In the genomic region with DNA sequence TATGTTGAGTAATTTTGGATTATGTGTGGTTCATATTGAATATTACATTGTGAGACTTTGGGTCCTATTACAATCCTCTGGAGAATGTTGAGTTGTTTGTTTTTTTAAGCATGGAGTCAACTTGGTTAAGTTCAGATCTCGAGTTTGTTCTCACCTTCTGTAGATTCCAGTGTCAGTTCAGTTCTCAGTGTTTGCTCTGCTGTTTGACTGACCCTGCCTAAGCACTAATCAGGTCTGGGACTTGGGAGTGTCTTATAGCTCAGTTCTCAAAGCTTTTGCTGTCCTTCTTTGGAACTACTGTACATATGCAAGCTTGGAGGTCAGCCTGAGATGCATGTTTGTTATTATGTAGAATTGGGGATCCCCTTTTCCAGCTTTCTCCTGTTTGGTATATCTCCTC, we compare ENCODE assay signal across 11 cellular contexts.
A peak's percentile ranks its signal among the peaks of the same experiment; 100 is the strongest.
DNase-seq lines count a peak whose midpoint lies in the region; ATAC-seq and TF ChIP-seq lines count a peak whose summit lies in the region.
"Had no signal": no experiment of that assay in that cellular context is flagged by ENCODE, and none has a peak within 500 bp of the region (broad histone marks: within the 10 kb centered on the region; RNA-seq: fewer than 3 reads in every experiment).

No MANE protein-coding gene starts in this region.

- H3K4me3 ChIP-seq in cardiac muscle cell, result no peak overlapping the region
- no peak overlapping the region for H3K4me3 ChIP-seq in endodermal cell (ENCODE audit: low read length)
- H3K4me3 ChIP-seq in naive thymus-derived CD4-positive, alpha-beta T cell (ENCODE audit: low read length), result no peak overlapping the region
- no peak overlapping the region for H3K4me3 ChIP-seq in urinary bladder (ENCODE audit: low read depth, low read length)
- no peak overlapping the region for H3K4me3 ChIP-seq in WERI-Rb-1 (ENCODE audit: low read depth, low read length)

- 73 to 89% methylated on average over 1 of the region's 1 CpG for WGBS in endodermal cell (ENCODE audit: insufficient coverage in 1 of 2, insufficient read length in 1 of 2), 2 experiments
- WGBS in urinary bladder, result 43% methylated on average over 1 of the region's 1 CpG

- H3K4me1 ChIP-seq in cardiac muscle cell (ENCODE audit: low read depth), result peaks cover 28% of the 10 kb centered on the region
- H3K4me1 ChIP-seq in endodermal cell (ENCODE audit: control insufficient read depth, insufficient read depth, low read length), result peaks cover 9% of the 10 kb centered on the region
- peaks cover 0 to 11% of the 10 kb centered on the region in 2 donors for H3K4me1 ChIP-seq in naive thymus-derived CD4-positive, alpha-beta T cell (ENCODE audit: control insufficient read depth in 2 of 2, insufficient read depth in 2 of 2, low read length in 2 of 2)
- peaks cover 3% of the 10 kb centered on the region for H3K4me1 ChIP-seq in urinary bladder (ENCODE audit: insufficient read depth)

- H3K27me3 ChIP-seq in cardiac muscle cell, result no peaks in the 10 kb centered on the region
- H3K27me3 ChIP-seq in endodermal cell (ENCODE audit: control insufficient read depth, insufficient read depth, low read length, poor library complexity, severe bottlenecking), result no peaks in the 10 kb centered on the region
- no peaks in the 10 kb centered on the region for H3K27me3 ChIP-seq in naive thymus-derived CD4-positive, alpha-beta T cell (ENCODE audit: control insufficient read depth in 2 of 2, insufficient read depth in 2 of 2, low read length in 2 of 2)
- H3K27me3 ChIP-seq in WERI-Rb-1 (ENCODE audit: insufficient read depth, low read depth, severe bottlenecking), result no peaks in the 10 kb centered on the region

- peak overlapping the region; percentile 89 for H3K27ac ChIP-seq in cardiac muscle cell
- no peak overlapping the region for H3K27ac ChIP-seq in endodermal cell (ENCODE audit: low read depth, low read length)
- no peak overlapping the region for H3K27ac ChIP-seq in naive thymus-derived CD4-positive, alpha-beta T cell (ENCODE audit: low read depth, low read length)
- H3K27ac ChIP-seq in urinary bladder (ENCODE audit: low read depth), result peak overlapping the region; percentile 66
- no peak overlapping the region for H3K27ac ChIP-seq in WERI-Rb-1
- H3K27ac ChIP-seq: HL-60 had no signal

- H3K4me3 Mint-ChIP-seq in endodermal cell, result no peak overlapping the region
- peak overlapping the region in 3 of 10 donors; percentile 5 to 43 (median 30) for H3K4me3 Mint-ChIP-seq in naive thymus-derived CD4-positive, alpha-beta T cell

- H3K9me3 ChIP-seq in cardiac muscle cell (ENCODE audit: low read depth), result no peaks in the 10 kb centered on the region
- H3K9me3 ChIP-seq in endodermal cell (ENCODE audit: control insufficient read depth, low read length), result no peaks in the 10 kb centered on the region
- H3K9me3 ChIP-seq in naive thymus-derived CD4-positive, alpha-beta T cell (ENCODE audit: control insufficient read depth in 2 of 3, low read length in 3 of 3), result no peaks in the 10 kb centered on the region
- no peaks in the 10 kb centered on the region for H3K9me3 ChIP-seq in WERI-Rb-1 (ENCODE audit: severe bottlenecking)

- H3K9me3 Mint-ChIP-seq in endodermal cell, result no peaks in the 10 kb centered on the region
- H3K9me3 Mint-ChIP-seq in naive thymus-derived CD4-positive, alpha-beta T cell, result no peaks in the 10 kb centered on the region

- H3K36me3 Mint-ChIP-seq in endodermal cell (ENCODE audit: low read depth), result peaks cover 3% of the 10 kb centered on the region
- peaks cover 0 to 8% (median 0%) of the 10 kb centered on the region in 5 donors for H3K36me3 Mint-ChIP-seq in naive thymus-derived CD4-positive, alpha-beta T cell

- POLR2A ChIA-PET in naive thymus-derived CD4-positive, alpha-beta T cell (lab: Charles Lee), result no interaction called here

- peak overlapping the region; percentile 74 for H3K27ac Mint-ChIP-seq in endodermal cell
- H3K27ac Mint-ChIP-seq in naive thymus-derived CD4-positive, alpha-beta T cell, result peak overlapping the region in 6 of 9 donors; percentile 11 to 63 (median 35)

- CTCF ChIA-PET in naive thymus-derived CD4-positive, alpha-beta T cell (lab: Charles Lee), result interaction anchor here (0.8 to 1.2 kb wide), 2 partner anchors 11 to 773 kb away, joined by 4 to 5 read pairs; no protein-coding TSS in a partner anchor

- DNase-seq in cardiac muscle cell (ENCODE audit: low read depth in 1 of 2, low spot score in 1 of 2), result peak in 1 of 2 donors; percentile 25
- no peak for DNase-seq in Right ventricle myocardium superior
- no peak for DNase-seq in endodermal cell
- DNase-seq in naive thymus-derived CD4-positive, alpha-beta T cell, result no peak
- no peak for DNase-seq in WERI-Rb-1
- DNase-seq: NCI-H2107 had no signal

- intact Hi-C loops in Right ventricle myocardium superior (cut with DNase I), result no loop called here
- intact Hi-C loops in naive thymus-derived CD4-positive, alpha-beta T cell (cut with micrococcal nuclease), result no loop called here

- H3K36me3 ChIP-seq in cardiac muscle cell (no peaks in the 10 kb centered on the region), endodermal cell (ENCODE audit: control insufficient read depth, insufficient read depth, low read length) (no peaks in the 10 kb centered on the region), urinary bladder (ENCODE audit: insufficient read depth) (no peaks in the 10 kb centered on the region), WERI-Rb-1 (no peaks in the 10 kb centered on the region)
- H3K36me3 ChIP-seq in naive thymus-derived CD4-positive, alpha-beta T cell (ENCODE audit: control insufficient read depth in 2 of 3, insufficient read depth in 3 of 3, low read length in 3 of 3), result no peaks in the 10 kb centered on the region

- peak overlapping the region; percentile 3 for H3K9ac ChIP-seq in endodermal cell (ENCODE audit: extremely low read depth, low read length, poor library complexity, severe bottlenecking)

- ATAC-seq in Right ventricle myocardium superior (ENCODE audit: poor library complexity), result no peak
- ATAC-seq in naive thymus-derived CD4-positive, alpha-beta T cell, result no peak
- no peak for ATAC-seq in activated CD4-positive, CD25-positive, alpha-beta regulatory T cell treated with anti-CD3 and anti-CD28 coated beads, Interleukin-2, amount 50 U/mL, for 24 hours
- ATAC-seq in GM21825 (IDR thresholded peaks at IDR 0.05; ENCODE audit: unreplicated experiment), result no peak
- ATAC-seq: SK-N-SH treated with all-trans-retinoic acid at 6 μM for 48 hours had no signal

- H3K27me3 Mint-ChIP-seq in endodermal cell (ENCODE audit: insufficient read depth), result no peaks in the 10 kb centered on the region
- H3K27me3 Mint-ChIP-seq in naive thymus-derived CD4-positive, alpha-beta T cell, result no peaks in the 10 kb centered on the region

- H3K4me1 Mint-ChIP-seq in endodermal cell, result peaks cover 26% of the 10 kb centered on the region
- peaks cover 35 to 77% (median 66%) of the 10 kb centered on the region in 7 donors for H3K4me1 Mint-ChIP-seq in naive thymus-derived CD4-positive, alpha-beta T cell

- TF ChIP-seq CTCF in cardiac muscle cell (IDR thresholded peaks at IDR 0.05; ENCODE audit: low read depth, low read length) (no peak), endodermal cell (conservative IDR thresholded peaks at IDR 0.05) (no peak), WERI-Rb-1 (IDR thresholded peaks at IDR 0.05; ENCODE audit: low read depth, low read length) (no peak)

Comparison
In these comparisons a context has a peak if more than half of its experiments do, and no peak if none do; other contexts are left out.
1. H3K27ac ChIP-seq: peak in cardiac muscle cell (single experiment) and urinary bladder (single experiment); none in endodermal cell (single experiment), naive thymus-derived CD4-positive, alpha-beta T cell (single experiment) and WERI-Rb-1 (single experiment).